ENCODE assay signal across 27 cellular contexts in genomic region chr9:30609713-30610112, GRCh38.
"Had no signal": no experiment of that assay in that cellular context is flagged by ENCODE, and none has a peak within 500 bp of the region (broad histone marks: within the 10 kb centered on the region; RNA-seq: fewer than 3 reads in every experiment).

No MANE protein-coding gene starts in this region.

- H3K27ac Mint-ChIP-seq: dendritic cell treated with granulocyte-macrophage colony-stimulating factor and Interleukin-4, amounts not matched to agents 40 ng/mL and 50 ng/mL, for 4 days; endodermal cell; memory B cell; naive B cell; natural killer cell treated with Interleukin-12 subunit alpha and Interleukin-12 subunit beta and Interleukin-15 and Interleukin-18, amount 100 ng/mL, for 72 hours; stimulated activated naive CD8-positive, alpha-beta T cell treated with anti-CD3 and anti-CD28 coated beads, Interleukin-15, amount 100 ng/mL, for 72 hours; type B pancreatic cell had no signal

- ATAC-seq: esophagus mucosa; gastrocnemius medialis; left lobe of liver; natural killer cell treated with Interleukin-12 subunit alpha and Interleukin-12 subunit beta and Interleukin-15 and Interleukin-18, amount 100 ng/mL, for 72 hours; pancreas; right lobe of liver; stimulated activated naive CD8-positive, alpha-beta T cell treated with anti-CD3 and anti-CD28 coated beads, Interleukin-15, amount 100 ng/mL, for 72 hours had no signal

- H3K36me3 Mint-ChIP-seq: memory B cell; naive B cell; natural killer cell treated with Interleukin-12 subunit alpha and Interleukin-12 subunit beta and Interleukin-15 and Interleukin-18, amount 100 ng/mL, for 72 hours; type B pancreatic cell had no signal

- H3K9me3 Mint-ChIP-seq: dendritic cell treated with granulocyte-macrophage colony-stimulating factor and Interleukin-4, amounts not matched to agents 40 ng/mL and 50 ng/mL, for 4 days; endodermal cell; neural crest cell; type B pancreatic cell had no signal

- H3K9me3 ChIP-seq: colonic mucosa, gastrocnemius medialis, neutrophil, pancreas, right lobe of liver, tibial artery had no signal

- DNase-seq: colonic mucosa; effector CD8-positive, alpha-beta T cell; endodermal cell; foreskin fibroblast; gastrocnemius medialis; head of caudate nucleus; kidney; naive B cell; pancreas; retina; right lobe of liver; small intestine; stimulated activated CD4-positive, alpha-beta T cell treated with anti-CD3 and anti-CD28 coated beads, Interleukin-15, amount 100 ng/mL, for 24 hours; stimulated activated CD4-positive, alpha-beta T cell treated with anti-CD3 and anti-CD28 coated beads, Interleukin-2, amount 100 ng/mL, for 48 hours; stimulated activated naive CD4-positive, alpha-beta T cell; stimulated activated naive CD8-positive, alpha-beta T cell treated with anti-CD3 and anti-CD28 coated beads, Interleukin-15, amount 100 ng/mL, for 72 hours; tibial artery had no signal

- H3K4me1 ChIP-seq: colonic mucosa, gastrocnemius medialis, pancreas, right lobe of liver, tibial artery had no signal

- H3K27ac ChIP-seq: colonic mucosa, epithelial cell of prostate, gastrocnemius medialis, neutrophil, pancreas, right lobe of liver, tibial artery had no signal

- H3K36me3 ChIP-seq: colonic mucosa, gastrocnemius medialis, neutrophil, pancreas, right lobe of liver, tibial artery had no signal

- H3K4me3 ChIP-seq: colonic mucosa, gastrocnemius medialis, lung, pancreas, right lobe of liver, tibial artery had no signal

- H3K27me3 ChIP-seq: colonic mucosa, gastrocnemius medialis, neutrophil, pancreas, right lobe of liver, tibial artery had no signal
